In genomic region chr10:1128649-1129048, GRCh38 we compare ENCODE assay signal across 1 cellular context.
A peak's percentile ranks its signal among the peaks of the same experiment; 100 is the strongest.
TF ChIP-seq lines count a peak whose summit lies in the region.

No MANE protein-coding gene starts in this region.

TF ChIP-seq in GM12878, 131 proteins besides CTCF, POLR2A, EP300 and RAD21 (continued from another document):
- peak; percentile 64 for TF ChIP-seq BCL3 (IDR thresholded peaks at IDR 0.05; ENCODE audit: borderline replicate concordance, insufficient read depth, low read depth, low read length, poor library complexity, severe bottlenecking)
- TF ChIP-seq LARP7 (IDR thresholded peaks at IDR 0.05), result no peak
